13 cellular contexts compared by ENCODE assay signal in genomic region chr18:10715791-10716190, GRCh38.
DNase-seq lines count a peak whose midpoint lies in the region; ATAC-seq and TF ChIP-seq lines count a peak whose summit lies in the region.
"Had no signal": no experiment of that assay in that cellular context is flagged by ENCODE, and none has a peak within 500 bp of the region (broad histone marks: within the 10 kb centered on the region; RNA-seq: fewer than 3 reads in every experiment).

No MANE protein-coding gene starts in this region.

- no peak overlapping the region for H2BK120ac ChIP-seq in mesenchymal stem cell (ENCODE audit: low read depth, low read length)

- H3K4me3 ChIP-seq in AG09309 (ENCODE audit: control insufficient read depth, low read depth, low read length) (0 out of 2 replicates have a peak overlapping the region, but pooled peaks have one; percentile 11), choroid plexus epithelial cell (ENCODE audit: low read depth, low read length) (no peak overlapping the region), mesenchymal stem cell (ENCODE audit: insufficient read depth in 1 of 2, low read depth in 1 of 2, low read length in 2 of 2) (peak overlapping the region in 1 of 2 experiments; percentile 45), SJCRH30 (no peak overlapping the region)
- H3K4me3 ChIP-seq: skin epidermis had no signal

- no peaks in the 10 kb centered on the region for H3K79me1 ChIP-seq in mesenchymal stem cell (replicated peaks; ENCODE audit: low read length, poor library complexity, severe bottlenecking)

- DNase-seq in AG09309 (ENCODE audit: low read depth) = peak; percentile 72
- peak; percentile 22 for DNase-seq in NCI-H2029 (lab: John Stamatoyannopoulos, UW)
- DNase-seq in choroid plexus epithelial cell (ENCODE audit: low read depth) = peak; percentile 46
- no peak for DNase-seq in mesenchymal stem cell
- no peak for DNase-seq in islet precursor cell
- DNase-seq in NCI-H2227 treated with DMSO at 0.1 percent for 48 hours (lab: John Stamatoyannopoulos, UW) = no peak
- DNase-seq in SJCRH30 = no peak
- DNase-seq: activated CD8-positive, alpha-beta memory T cell treated with anti-CD3 and anti-CD28 coated beads for 24 hours; CD4-positive, alpha-beta memory T cell; effector CD4-positive, alpha-beta T cell; H7 had no signal

- H3K27me3 ChIP-seq in mesenchymal stem cell (ENCODE audit: control insufficient read depth in 1 of 2, insufficient read depth in 1 of 2, low read length in 2 of 2) (no peaks in the 10 kb centered on the region), SJCRH30 (no peaks in the 10 kb centered on the region)

- TF ChIP-seq CTCF in AG09309 (IDR thresholded peaks at IDR 0.05; ENCODE audit: control insufficient read depth, insufficient read depth, low read depth, low read length, missing control alignments) (no peak), choroid plexus epithelial cell (conservative IDR thresholded peaks at IDR 0.05; ENCODE audit: low read depth, low read length) (no peak)

- no peaks in the 10 kb centered on the region for H3K36me3 ChIP-seq in mesenchymal stem cell (ENCODE audit: control insufficient read depth in 1 of 2, insufficient read depth in 2 of 2, low read depth in 1 of 2, low read length in 2 of 2)
- no peaks in the 10 kb centered on the region for H3K36me3 ChIP-seq in SJCRH30

- H3K4ac ChIP-seq in mesenchymal stem cell (ENCODE audit: low read depth in 1 of 2, low read length in 2 of 2) = no peak overlapping the region

- H3K27ac ChIP-seq in mesenchymal stem cell (ENCODE audit: low read length, poor library complexity, severe bottlenecking) (no peak overlapping the region), SJCRH30 (no peak overlapping the region)

- H4K8ac ChIP-seq in mesenchymal stem cell (ENCODE audit: low read length) = no peak overlapping the region

- WGBS in mesenchymal stem cell = 98% methylated on average over 9 of the region's 9 CpGs

- no peak overlapping the region for H3K23ac ChIP-seq in mesenchymal stem cell (ENCODE audit: low read length in 2 of 2)

- no peak overlapping the region for H2BK5ac ChIP-seq in mesenchymal stem cell (ENCODE audit: low read depth, low read length, poor library complexity, severe bottlenecking)

- no peak overlapping the region for H3K18ac ChIP-seq in mesenchymal stem cell (ENCODE audit: low read depth in 1 of 2, low read length in 2 of 2)

- no peak overlapping the region for H3K14ac ChIP-seq in mesenchymal stem cell (ENCODE audit: low read length in 2 of 2)

- no peak overlapping the region for H4K91ac ChIP-seq in mesenchymal stem cell (ENCODE audit: low read length)

- no peak overlapping the region for H2AK5ac ChIP-seq in mesenchymal stem cell (ENCODE audit: low read length, severe bottlenecking)

- ATAC-seq in HG02852 (IDR thresholded peaks at IDR 0.05; ENCODE audit: unreplicated experiment) = no peak

- no peak overlapping the region for H3K4me2 ChIP-seq in mesenchymal stem cell (ENCODE audit: low read length, poor library complexity, severe bottlenecking)

- no peak overlapping the region for H2BK12ac ChIP-seq in mesenchymal stem cell (ENCODE audit: low read length in 2 of 2)

- H2AFZ ChIP-seq in mesenchymal stem cell (ENCODE audit: low read depth, low read length) = no peak overlapping the region

- H3K4me1 ChIP-seq in mesenchymal stem cell (ENCODE audit: control insufficient read depth, insufficient read depth, low read depth, low read length) (no peaks in the 10 kb centered on the region), SJCRH30 (no peaks in the 10 kb centered on the region)

- H3K9ac ChIP-seq in mesenchymal stem cell (ENCODE audit: low read length) = peak overlapping the region; percentile 80

- H3K9me3 ChIP-seq in mesenchymal stem cell (ENCODE audit: control insufficient read depth, low read length) (no peaks in the 10 kb centered on the region), SJCRH30 (replicated peaks) (no peaks in the 10 kb centered on the region)

- H2BK15ac ChIP-seq in mesenchymal stem cell (ENCODE audit: low read depth, poor library complexity, severe bottlenecking) = no peak overlapping the region

Comparison
In these comparisons a context has a peak if more than half of its experiments do, and no peak if none do; other contexts are left out.
1. DNase-seq: peak in AG09309 (single experiment), NCI-H2029 (single experiment) and choroid plexus epithelial cell (single experiment); none in mesenchymal stem cell (single experiment), islet precursor cell (single experiment), NCI-H2227 treated with DMSO at 0.1 percent for 48 hours (single experiment) and SJCRH30 (0 of 2).